In the genomic region with DNA sequence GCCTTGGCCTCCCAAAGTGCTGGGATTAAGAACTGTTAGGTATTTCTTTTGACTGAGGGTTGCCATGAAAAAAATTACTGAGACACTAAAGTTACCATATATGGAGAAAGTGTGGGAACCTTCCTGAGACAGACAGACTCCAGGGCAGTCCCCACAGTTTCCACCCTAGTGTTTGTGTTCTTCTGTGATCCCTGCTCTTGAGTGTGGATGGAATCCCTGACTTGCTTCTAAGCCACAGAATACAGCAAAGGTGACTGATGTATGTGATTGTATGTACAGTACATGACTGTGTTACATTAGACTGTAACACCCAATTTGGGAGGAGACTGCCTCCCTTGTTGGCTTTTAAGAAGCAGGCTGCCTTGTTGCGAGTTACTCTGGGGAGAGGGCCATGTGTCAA, we compare ENCODE assay signal across 18 cellular contexts. TPM values are rescaled to one million over a fixed set of nuclear protein-coding genes. Genes with fewer than 3 reads are reported as not detected.
DNase-seq lines count a peak whose midpoint lies in the region; ATAC-seq, FAIRE-seq and TF ChIP-seq lines count a peak whose summit lies in the region.
"Had no signal": no experiment of that assay in that cellular context is flagged by ENCODE, and none has a peak within 500 bp of the region (broad histone marks: within the 10 kb centered on the region; RNA-seq: fewer than 3 reads in every experiment).

No MANE protein-coding gene starts in this region.

- DNase-seq in activated CD4-positive, alpha-beta T cell treated with anti-CD3 and anti-CD28 coated beads for 4 hours, result peak; percentile 29 to 32
- no peak for DNase-seq in activated CD4-positive, alpha-beta T cell treated with anti-CD3 and anti-CD28 coated beads for 1 hour
- DNase-seq in EH (ENCODE audit: low read depth) (peak; percentile 35), endothelial cell of umbilical vein (ENCODE audit: low read depth, low spot score) (no peak), MV-4-11 (lab: John Stamatoyannopoulos, UW) (no peak), NOMO-1 treated with dmso at 0.1 percent for 144 hours (lab: John Stamatoyannopoulos, UW; ENCODE audit: unreplicated experiment) (no peak)
- DNase-seq in activated CD4-positive, alpha-beta T cell treated with anti-CD3 and anti-CD28 coated beads, Interleukin-2, amount 10 ng/mL, durations not matched to agents 7 days and 5 days, result no peak
- DNase-seq: activated CD4-positive, CD25-positive, alpha-beta regulatory T cell; activated T-cell treated with anti-CD3 and anti-CD28 coated beads, Interleukin-2, amount 50 U/mL, for 48 hours; cortex of kidney; left colon; NCI-H1105; NCI-H2171 treated with DMSO at 0.1 percent for 48 hours; sigmoid colon; upper lobe of right lung had no signal

- CTCF ChIA-PET in activated CD4-positive, alpha-beta T cell treated with anti-CD3 and anti-CD28 coated beads, Interleukin-2, amount 10 ng/mL, durations not matched to agents 7 days and 5 days (lab: Charles Lee), result interaction anchor here (0.6 to 0.7 kb wide), 2 partner anchors 77 to 444 kb away, joined by 3 read pairs; no protein-coding TSS in a partner anchor
- CTCF ChIA-PET in endothelial cell of umbilical vein (lab: Charles Lee), result no interaction called here

- peak overlapping the region; percentile 32 for H2AFZ ChIP-seq in endothelial cell of umbilical vein (ENCODE audit: low read depth, low read length)

- H3K36me3 ChIP-seq in endothelial cell of umbilical vein (ENCODE audit: control insufficient read depth in 2 of 2, extremely low read depth in 1 of 2, insufficient read depth in 2 of 2, low read length in 2 of 2), result no peaks in the 10 kb centered on the region
- H3K36me3 ChIP-seq: sigmoid colon, upper lobe of right lung had no signal

- no peak overlapping the region for H3K27ac ChIP-seq in endothelial cell of umbilical vein (ENCODE audit: insufficient read depth, low read depth, low read length)
- H3K27ac ChIP-seq: sigmoid colon, upper lobe of right lung had no signal

- H3K27me3 Mint-ChIP-seq in activated CD4-positive, alpha-beta T cell treated with anti-CD3 and anti-CD28 coated beads, Interleukin-2, amount 10 ng/mL, durations not matched to agents 7 days and 5 days, result no peaks in the 10 kb centered on the region

- H3K4me1 ChIP-seq in endothelial cell of umbilical vein (ENCODE audit: control insufficient read depth, extremely low read depth, insufficient read depth, low read length), result peaks cover 18% of the 10 kb centered on the region
- H3K4me1 ChIP-seq: sigmoid colon had no signal

- no peaks in the 10 kb centered on the region for H4K20me1 ChIP-seq in endothelial cell of umbilical vein (replicated peaks; ENCODE audit: control insufficient read depth, extremely low read depth, insufficient read depth, low read length)

- H3K9ac ChIP-seq in endothelial cell of umbilical vein (replicated peaks; ENCODE audit: extremely low read depth, insufficient read depth, low read length), result no peak overlapping the region

- H3K4me3 Mint-ChIP-seq in activated CD4-positive, alpha-beta T cell treated with anti-CD3 and anti-CD28 coated beads, Interleukin-2, amount 10 ng/mL, durations not matched to agents 7 days and 5 days, result no peak overlapping the region

- POLR2A ChIA-PET in activated CD4-positive, alpha-beta T cell treated with anti-CD3 and anti-CD28 coated beads, Interleukin-2, amount 10 ng/mL, durations not matched to agents 7 days and 5 days (lab: Charles Lee), result no interaction called here
- POLR2A ChIA-PET in endothelial cell of umbilical vein (lab: Charles Lee), result no interaction called here

- H3K36me3 Mint-ChIP-seq in activated CD4-positive, alpha-beta T cell treated with anti-CD3 and anti-CD28 coated beads, Interleukin-2, amount 10 ng/mL, durations not matched to agents 7 days and 5 days (ENCODE audit: low read depth), result peaks cover 12% of the 10 kb centered on the region

- H3K27me3 ChIP-seq in endothelial cell of umbilical vein (ENCODE audit: control insufficient read depth in 2 of 2, insufficient read depth in 2 of 2, low read length in 2 of 2), result no peaks in the 10 kb centered on the region
- H3K27me3 ChIP-seq: sigmoid colon, upper lobe of right lung had no signal

- no peak overlapping the region for H3K4me2 ChIP-seq in endothelial cell of umbilical vein (ENCODE audit: insufficient read depth, low read length)

- no peaks in the 10 kb centered on the region for H3K9me3 ChIP-seq in endothelial cell of umbilical vein (replicated peaks; ENCODE audit: control insufficient read depth, insufficient read depth, low read length)
- H3K9me3 ChIP-seq: sigmoid colon, upper lobe of right lung had no signal

- peaks cover 94% of the 10 kb centered on the region for H3K4me1 Mint-ChIP-seq in activated CD4-positive, alpha-beta T cell treated with anti-CD3 and anti-CD28 coated beads, Interleukin-2, amount 10 ng/mL, durations not matched to agents 7 days and 5 days

- no TSS peak for BruUV-seq in endothelial cell of umbilical vein (replicated peaks; lab: Mats Ljungman, UMichigan)

- H3K79me2 ChIP-seq in endothelial cell of umbilical vein (ENCODE audit: control insufficient read depth, insufficient read depth, low read length), result no peaks in the 10 kb centered on the region

- no peak for TF ChIP-seq POLR2A in endothelial cell of umbilical vein (IDR thresholded peaks at IDR 0.05; ENCODE audit: low read depth, low read length)

- peaks cover 8% of the 10 kb centered on the region for H3K9me3 Mint-ChIP-seq in activated CD4-positive, alpha-beta T cell treated with anti-CD3 and anti-CD28 coated beads, Interleukin-2, amount 10 ng/mL, durations not matched to agents 7 days and 5 days

- H3K9me1 ChIP-seq in endothelial cell of umbilical vein (replicated peaks; ENCODE audit: control insufficient read depth, extremely low read depth, insufficient read depth, low read length), result no peaks in the 10 kb centered on the region

- peak; percentile 70 for FAIRE-seq in endothelial cell of umbilical vein (lab: Jason Lieb, UNC)
- FAIRE-seq: A204.1, frontal cortex had no signal

- no peak overlapping the region for H3K4me3 ChIP-seq in endothelial cell of umbilical vein (replicated peaks in 1 of 3; ENCODE audit: insufficient read depth in 1 of 3, low read depth in 1 of 3, low read length in 3 of 3)
- H3K4me3 ChIP-seq: sigmoid colon, upper lobe of right lung had no signal

- H3K27ac Mint-ChIP-seq in activated CD4-positive, alpha-beta T cell treated with anti-CD3 and anti-CD28 coated beads, Interleukin-2, amount 10 ng/mL, durations not matched to agents 7 days and 5 days, result peak overlapping the region; percentile 34

- no peak for TF ChIP-seq CTCF in endothelial cell of umbilical vein (IDR thresholded peaks at IDR 0.05; ENCODE audit: extremely low read depth in 1 of 2, insufficient read depth in 1 of 2, low read depth in 1 of 2, low read length in 2 of 2)

- dilution Hi-C loops in endothelial cell of umbilical vein (cut with MboI; ENCODE audit: extremely low pct_ligation_motif_present, low sequenced_read_pairs), result no loop called here

- no peak for ATAC-seq in HG02852 (IDR thresholded peaks at IDR 0.05; ENCODE audit: unreplicated experiment)
- ATAC-seq: left colon, upper lobe of right lung had no signal

- intact Hi-C loops in endothelial cell of umbilical vein (cut with micrococcal nuclease), result no loop called here

TF ChIP-seq in endothelial cell of umbilical vein, 7 proteins besides CTCF, POLR2A, EP300 and RAD21:
- TF ChIP-seq GATA2 (IDR thresholded peaks at IDR 0.05; ENCODE audit: insufficient read depth, insufficient read length, low read depth, low read length), result no peak
- no peak for TF ChIP-seq JUN (IDR thresholded peaks at IDR 0.05; ENCODE audit: borderline replicate concordance, insufficient read depth, insufficient read length, low read depth)
- TF ChIP-seq POLR2AphosphoS5 (IDR thresholded peaks at IDR 0.05; ENCODE audit: insufficient read depth, low read depth, low read length), result no peak
- TF ChIP-seq FOS (IDR thresholded peaks at IDR 0.05; ENCODE audit: borderline replicate concordance, insufficient read depth, low read length), result no peak
- TF ChIP-seq MYC (IDR thresholded peaks at IDR 0.05; ENCODE audit: low read depth, low read length), result no peak
- TF ChIP-seq, protein P1, sequence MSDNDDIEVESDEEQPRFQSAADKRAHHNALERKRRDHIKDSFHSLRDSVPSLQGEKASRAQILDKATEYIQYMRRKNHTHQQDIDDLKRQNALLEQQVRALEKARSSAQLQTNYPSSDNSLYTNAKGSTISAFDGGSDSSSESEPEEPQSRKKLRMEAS (IDR thresholded peaks at IDR 0.05; ENCODE audit: insufficient read depth, insufficient read length), result no peak
- TF ChIP-seq EZH2 (IDR thresholded peaks at IDR 0.05; ENCODE audit: borderline replicate concordance, low read depth, low read length, severe bottlenecking), result no peak

RNA-seq across cellular contexts. Expression of gene ADAM19, which starts 24.7 kb away (rescaled TPM):
- total RNA-seq in activated CD4-positive, alpha-beta T cell treated with anti-CD3 and anti-CD28 coated beads, Interleukin-2, amount 10 ng/mL, durations not matched to agents 7 days and 5 days, result 100 to 1,000 TPM; 118 to 127 TPM
- total RNA-seq in endothelial cell of umbilical vein, result 22.6 and 23.8 TPM in 2 replicates
- polyA plus RNA-seq in endothelial cell of umbilical vein, result 10.0 and 10.4 TPM in 2 replicates
- polyA plus RNA-seq in endothelial cell of umbilical vein (2011; cell fraction: cytosol; rRNA removed), result 7.9 and 8.3 TPM in 2 replicates
- 26.1 and 27.2 TPM in 2 replicates for polyA plus RNA-seq in endothelial cell of umbilical vein (2011; cell fraction: nucleus; rRNA removed)
- 17.7 and 18.4 TPM in 2 replicates for polyA plus RNA-seq in endothelial cell of umbilical vein (2012)
- polyA minus RNA-seq in endothelial cell of umbilical vein, result 24.6 and 24.8 TPM in 2 replicates
- not detected for polyA minus RNA-seq in endothelial cell of umbilical vein (2011; cell fraction: cytosol; rRNA and poly(A)+ RNA removed)
- 19.9 and 22.0 TPM in 2 replicates for polyA minus RNA-seq in endothelial cell of umbilical vein (2011; cell fraction: nucleus; rRNA and poly(A)+ RNA removed)

RNA-seq across cellular contexts. Expression of gene SOX30, which starts 52.0 kb away (rescaled TPM):
- total RNA-seq in activated CD4-positive, alpha-beta T cell treated with anti-CD3 and anti-CD28 coated beads, Interleukin-2, amount 10 ng/mL, durations not matched to agents 7 days and 5 days, result under 1 TPM in 1 of 2 experiments, not detected in 1; 0.10 TPM
- not detected in 2 replicates for total RNA-seq in endothelial cell of umbilical vein
- not detected in 2 replicates for polyA plus RNA-seq in endothelial cell of umbilical vein
- polyA plus RNA-seq in endothelial cell of umbilical vein (2011; cell fraction: cytosol; rRNA removed), result not detected in 2 replicates
- polyA plus RNA-seq in endothelial cell of umbilical vein (2011; cell fraction: nucleus; rRNA removed), result not detected in 2 replicates
- 0.05 and 0.08 TPM in 2 replicates for polyA plus RNA-seq in endothelial cell of umbilical vein (2012)
- polyA minus RNA-seq in endothelial cell of umbilical vein, result not detected in 2 replicates
- polyA minus RNA-seq in endothelial cell of umbilical vein (2011; cell fraction: cytosol; rRNA and poly(A)+ RNA removed), result not detected
- polyA minus RNA-seq in endothelial cell of umbilical vein (2011; cell fraction: nucleus; rRNA and poly(A)+ RNA removed), result not detected in 2 replicates

Comparison
In these comparisons a context has a peak if more than half of its experiments do, and no peak if none do; other contexts are left out.
1. DNase-seq: peak in activated CD4-positive, alpha-beta T cell treated with anti-CD3 and anti-CD28 coated beads for 4 hours (2 of 2) and EH (single experiment); none in activated CD4-positive, alpha-beta T cell treated with anti-CD3 and anti-CD28 coated beads for 1 hour (single experiment), activated CD4-positive, alpha-beta T cell treated with anti-CD3 and anti-CD28 coated beads, Interleukin-2, amount 10 ng/mL, durations not matched to agents 7 days and 5 days (single experiment), endothelial cell of umbilical vein (single experiment), MV-4-11 (single experiment) and NOMO-1 treated with dmso at 0.1 percent for 144 hours (single experiment).